In the genomic region with DNA sequence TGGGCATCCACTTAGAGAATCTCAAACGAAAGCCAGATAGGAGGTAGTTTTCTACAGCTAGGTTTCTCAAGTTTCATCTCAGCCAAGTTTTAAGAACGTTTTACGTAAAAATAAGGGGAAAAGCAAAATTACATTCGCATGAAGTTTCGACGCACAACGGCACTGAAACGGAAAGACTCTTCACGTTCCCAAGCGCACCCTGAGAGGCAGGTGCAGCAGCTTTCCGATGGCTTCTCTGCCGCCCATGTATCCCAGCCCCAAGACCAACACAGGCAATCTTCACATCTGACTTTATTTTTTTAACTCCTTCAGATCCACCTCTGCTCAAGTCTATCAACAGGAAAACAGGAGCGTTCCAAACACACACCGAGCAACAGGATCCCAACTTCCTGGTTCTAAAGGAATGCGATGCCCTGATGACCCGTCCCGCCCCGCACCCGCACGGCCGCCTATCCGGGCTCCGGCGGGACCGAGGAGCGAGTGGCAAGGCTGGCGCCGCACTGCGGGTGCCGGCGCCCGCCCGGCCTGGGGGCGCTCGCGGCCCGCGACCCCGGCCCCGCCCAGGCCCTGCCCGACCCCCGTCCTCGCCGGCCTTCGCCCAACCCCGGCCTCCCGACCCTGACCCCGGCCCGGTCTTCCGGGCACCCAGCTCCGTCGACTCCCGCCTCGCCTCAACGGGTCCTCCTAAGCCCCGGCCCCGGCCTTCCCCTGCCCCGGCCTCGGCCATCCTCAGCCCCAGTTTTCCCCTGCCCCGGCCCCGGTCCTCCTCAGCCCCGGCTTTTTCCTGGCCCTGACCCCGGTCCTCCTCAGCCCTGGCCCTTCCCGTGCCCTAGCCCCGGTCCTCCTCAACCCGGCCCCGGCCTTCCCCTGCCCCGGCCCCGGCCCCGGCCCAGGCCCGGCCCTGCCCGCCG, we compare ENCODE assay signal across 8 cellular contexts. TPM values are rescaled to one million over a fixed set of nuclear protein-coding genes. Genes with fewer than 3 reads are reported as not detected.
DNase-seq lines count a peak whose midpoint lies in the region; ATAC-seq and TF ChIP-seq lines count a peak whose summit lies in the region.

No MANE protein-coding gene starts in this region.

- intact Hi-C loops in activated CD8-positive, alpha-beta T cell treated with anti-CD3 and anti-CD28 coated beads for 36 hours (cut with micrococcal nuclease): loop anchor here (5.0 kb wide), 1 partner anchor 122 kb away; no protein-coding TSS in a partner anchor

- peaks cover 0 to 2% of the 10 kb centered on the region in 2 donors for H3K4me1 ChIP-seq in esophagus (ENCODE audit: control insufficient read depth in 2 of 2, insufficient read depth in 2 of 2, low read length in 1 of 2)

- no peaks in the 10 kb centered on the region for H3K36me3 ChIP-seq in esophagus (ENCODE audit: control insufficient read depth in 2 of 2, insufficient read depth in 2 of 2, low read length in 1 of 2)

- H3K4me1 Mint-ChIP-seq in activated CD8-positive, alpha-beta T cell treated with anti-CD3 and anti-CD28 coated beads for 36 hours (ENCODE audit: low read depth): peaks cover 40% of the 10 kb centered on the region

- WGBS in esophagus, 2 donors: 1% methylated on average over 49 to 73 of the region's 73 CpGs

- peak overlapping the region; percentile 93 for H3K27ac Mint-ChIP-seq in activated CD8-positive, alpha-beta T cell treated with anti-CD3 and anti-CD28 coated beads for 36 hours

- POLR2A ChIA-PET in activated CD8-positive, alpha-beta T cell treated with anti-CD3 and anti-CD28 coated beads for 36 hours (lab: Charles Lee): interaction anchor here (0.7 to 4.6 kb wide), 10 partner anchors 11 to 138 kb away, joined by 3 to 23 read pairs (median 4); partner anchors contain the start of genes GTPBP4 and IDI1

- TF ChIP-seq CTCF in activated CD8-positive, alpha-beta T cell treated with anti-CD3 and anti-CD28 coated beads for 36 hours (IDR thresholded peaks at IDR 0.05): no peak

- H3K36me3 Mint-ChIP-seq in activated CD8-positive, alpha-beta T cell treated with anti-CD3 and anti-CD28 coated beads for 36 hours (ENCODE audit: low read depth): peaks cover 26% of the 10 kb centered on the region

- no peaks in the 10 kb centered on the region for H3K9me3 ChIP-seq in esophagus (ENCODE audit: control insufficient read depth in 2 of 2, insufficient read depth in 1 of 2, low read depth in 1 of 2, low read length in 1 of 2)

- peak overlapping the region; percentile 98 to 99 for H3K27ac ChIP-seq in esophagus (ENCODE audit: low read depth in 2 of 2, low read length in 1 of 2)

- no peaks in the 10 kb centered on the region for H3K27me3 Mint-ChIP-seq in activated CD8-positive, alpha-beta T cell treated with anti-CD3 and anti-CD28 coated beads for 36 hours

- no peaks in the 10 kb centered on the region for H3K9me3 Mint-ChIP-seq in activated CD8-positive, alpha-beta T cell treated with anti-CD3 and anti-CD28 coated beads for 36 hours

- H3K4me3 ChIP-seq in esophagus (ENCODE audit: low read depth in 1 of 2, low read length in 2 of 2): peak overlapping the region; percentile 72 to 99

- no peak for ATAC-seq in activated CD8-positive, alpha-beta T cell treated with anti-CD3 and anti-CD28 coated beads for 36 hours
- no peak for ATAC-seq in HG03521 (IDR thresholded peaks at IDR 0.05; ENCODE audit: unreplicated experiment)

- no peaks in the 10 kb centered on the region for H3K27me3 ChIP-seq in esophagus (ENCODE audit: control insufficient read depth in 1 of 2, insufficient read depth in 2 of 2, low read length in 2 of 2)

- H3K4me3 Mint-ChIP-seq in activated CD8-positive, alpha-beta T cell treated with anti-CD3 and anti-CD28 coated beads for 36 hours: peak overlapping the region; percentile 91

- peak; percentile 24 for DNase-seq in SIG-M5 treated with dmso at 0.1 percent for 504 hours (lab: John Stamatoyannopoulos, UW; ENCODE audit: unreplicated experiment)
- no peak for DNase-seq in SIG-M5 (lab: John Stamatoyannopoulos, UW)
- peak; percentile 32 for DNase-seq in LHCN-M2 (ENCODE audit: low read depth)
- peak; percentile 26 for DNase-seq in activated CD8-positive, alpha-beta T cell treated with anti-CD3 and anti-CD28 coated beads for 36 hours
- DNase-seq in myocyte (ENCODE audit: low read depth): peak; percentile 40
- no peak for DNase-seq in SKM-1 treated with dmso at 0.1 percent for 144 hours (lab: John Stamatoyannopoulos, UW; ENCODE audit: unreplicated experiment)

- CTCF ChIA-PET in activated CD8-positive, alpha-beta T cell treated with anti-CD3 and anti-CD28 coated beads for 36 hours (lab: Charles Lee): interaction anchor here (0.7 to 1.0 kb wide), 2 partner anchors 39 to 58 kb away, joined by 3 read pairs; partner anchors contain the start of gene GTPBP4

RNA-seq across cellular contexts. Expression of gene LARP4B, which starts 0.8 kb away (rescaled TPM):
- total RNA-seq in LHCN-M2 (2014; rRNA removed) (30.5 and 32.6 TPM in 2 replicates), myocyte (28.0 and 33.2 TPM in 2 replicates)
- 21.2 TPM for polyA plus RNA-seq in LHCN-M2 (2012)
- total RNA-seq in activated CD8-positive, alpha-beta T cell treated with anti-CD3 and anti-CD28 coated beads for 36 hours: 100 to 1,000 TPM; 101 to 104 TPM
- 10 to 100 TPM; 19.7 to 22.4 TPM for polyA plus RNA-seq in esophagus
- polyA plus RNA-seq in myocyte (2012): 28.6 TPM

RNA-seq across cellular contexts. Expression of gene GTPBP4, which starts 57.6 kb away (rescaled TPM):
- total RNA-seq in LHCN-M2 (2014; rRNA removed) (50.1 and 57.2 TPM in 2 replicates), myocyte (55.8 and 57.4 TPM in 2 replicates)
- polyA plus RNA-seq in LHCN-M2 (2012): 37.0 TPM
- 100 to 1,000 TPM; 119 to 128 TPM for total RNA-seq in activated CD8-positive, alpha-beta T cell treated with anti-CD3 and anti-CD28 coated beads for 36 hours
- 10 to 100 TPM in 1 of 2 donors, 1 to 10 TPM in 1; 9.8 to 29.4 TPM for polyA plus RNA-seq in esophagus
- polyA plus RNA-seq in myocyte (2012): 43.3 TPM

Comparison
In these comparisons a context has a peak if more than half of its experiments do, and no peak if none do; other contexts are left out.
1. DNase-seq: peak in SIG-M5 treated with dmso at 0.1 percent for 504 hours (single experiment), LHCN-M2 (single experiment), activated CD8-positive, alpha-beta T cell treated with anti-CD3 and anti-CD28 coated beads for 36 hours (single experiment) and myocyte (single experiment); none in SIG-M5 (single experiment) and SKM-1 treated with dmso at 0.1 percent for 144 hours (single experiment).